Comparison of ENCODE assay signal across 17 cellular contexts in genomic region chr17:39213852-39214251, GRCh38. TPM values are rescaled to one million over a fixed set of nuclear protein-coding genes. Genes with fewer than 3 reads are reported as not detected.
A peak's percentile ranks its signal among the peaks of the same experiment; 100 is the strongest.
DNase-seq lines count a peak whose midpoint lies in the region; ATAC-seq, FAIRE-seq and TF ChIP-seq lines count a peak whose summit lies in the region.
"Had no signal": no experiment of that assay in that cellular context is flagged by ENCODE, and none has a peak within 500 bp of the region (broad histone marks: within the 10 kb centered on the region; RNA-seq: fewer than 3 reads in every experiment).

No MANE protein-coding gene starts in this region.

- no TSS peak for BruUV-seq in HepG2 (replicated peaks; lab: Mats Ljungman, UMichigan)

- intact Hi-C loops in HepG2 (cut with micrococcal nuclease; ENCODE audit: unreplicated experiment), result no loop called here

- H3K9ac ChIP-seq in HepG2 (ENCODE audit: insufficient read depth, low read depth, low read length), result no peak overlapping the region

- H3K4me1 ChIP-seq in A549 (peaks cover 30% of the 10 kb centered on the region), HepG2 (ENCODE audit: insufficient read depth, low read length) (no peaks in the 10 kb centered on the region)

- FAIRE-seq in A549 (lab: Jason Lieb, UNC) (no peak), HepG2 (lab: Jason Lieb, UNC) (no peak)

- H3K9me3 ChIP-seq in A549 (no peaks in the 10 kb centered on the region), HepG2 (ENCODE audit: low read length) (no peaks in the 10 kb centered on the region)

- ATAC-seq in A549, result peak; percentile 45 to 65; a peak in 5 of 6 replicates
- peak; percentile 50 for ATAC-seq in HepG2
- ATAC-seq: activated CD4-positive, alpha-beta T cell treated with anti-CD3 and anti-CD28 coated beads for 36 hours; activated T-cell treated with anti-CD3 and anti-CD28 coated beads, Interleukin-2, amount 50 U/mL, for 72 hours; stimulated activated naive CD8-positive, alpha-beta T cell treated with anti-CD3 and anti-CD28 coated beads, Interleukin-15, amount 100 ng/mL, for 72 hours had no signal

- no peak for TF ChIP-seq RAD21 in A549 (conservative IDR thresholded peaks at IDR 0.05 in 1 of 2, IDR thresholded peaks at IDR 0.05 in 1 of 2)
- TF ChIP-seq RAD21 in Ishikawa (IDR thresholded peaks at IDR 0.05; ENCODE audit: low read depth), result no peak
- TF ChIP-seq RAD21 in HepG2 (CRISPR knock-in tag; IDR thresholded peaks at IDR 0.05), result no peak

- no peak overlapping the region for H2AFZ ChIP-seq in HepG2 (ENCODE audit: low read length)

- CTCF ChIA-PET in A549 (lab: Yijun Ruan, JAX), result interaction anchor here (0.7 to 31.5 kb wide), 4 partner anchors 9 to 120 kb away, joined by 3 to 1140 read pairs (median 4); no protein-coding TSS in a partner anchor
- CTCF ChIA-PET in HepG2 (lab: Yijun Ruan, JAX; ENCODE audit: low intra/inter-chr PET ratio, low total read pairs), result no interaction called here

- WGBS in A549 (ENCODE audit: missing lambda C conversion rate), result 42% methylated on average over 8 of the region's 9 CpGs
- 24% methylated on average over 6 of the region's 9 CpGs for WGBS in HepG2 (ENCODE audit: low lambda C conversion rate)

- H4K20me1 ChIP-seq in HepG2 (ENCODE audit: insufficient read depth, low read length), result no peaks in the 10 kb centered on the region

- no peaks in the 10 kb centered on the region for H3K36me3 ChIP-seq in HepG2 (replicated peaks in 1 of 2; ENCODE audit: control insufficient read depth in 1 of 2, insufficient read depth in 2 of 2, low read length in 2 of 2)

- POLR2A ChIA-PET in A549 (lab: Yijun Ruan, JAX), result interaction anchor here (1.7 kb wide), 1 partner anchor 14 kb away, joined by 6 read pairs; the partner anchor contains the start of gene RPL19
- POLR2A ChIA-PET in HepG2 (lab: Yijun Ruan, JAX), result no interaction called here

- TF ChIP-seq EP300 in A549 (IDR thresholded peaks at IDR 0.05) (no peak), Ishikawa (IDR thresholded peaks at IDR 0.05; ENCODE audit: borderline replicate concordance) (no peak; the same call in 1 of the 2 replicates), HepG2 (IDR thresholded peaks at IDR 0.05; ENCODE audit: low read depth in 2 of 2, low read length in 2 of 2) (no peak), HepG2 (CRISPR knock-in tag; IDR thresholded peaks at IDR 0.05; ENCODE audit: borderline replicate concordance) (no peak)

- in situ Hi-C loops in HepG2 (cut with HindIII; ENCODE audit: extremely low pct_ligation_motif_present, low pct_unique_long_range_greater_than_20kb), result no loop called here

- H3K4me2 ChIP-seq in A549 (0 out of 3 replicates have a peak overlapping the region, but pooled peaks have one; percentile 21), HepG2 (ENCODE audit: low read depth, low read length) (no peak overlapping the region)

- DNase-seq in A549 (ENCODE audit: low read depth in 1 of 2, low spot score in 1 of 2) (peak; percentile 76), astrocyte of the hippocampus (ENCODE audit: low read depth, low spot score) (peak; percentile 69), HepG2 (ENCODE audit: low spot score) (no peak), NCI-H526 treated with DMSO at 0.1 percent for 48 hours (lab: John Stamatoyannopoulos, UW) (no peak), caudate nucleus (lab: John Stamatoyannopoulos, UW) (no peak), iPS-NIHi7 (ENCODE audit: extremely low spot score) (no peak)
- DNase-seq in activated CD4-positive, CD25-positive, alpha-beta regulatory T cell treated with anti-CD3 and anti-CD28 coated beads, Interleukin-2, amount 50 U/mL, for 72 hours, result no peak
- DNase-seq: activated CD4-positive, alpha-beta T cell treated with anti-CD3 and anti-CD28 coated beads for 36 hours; activated T-cell treated with anti-CD3 and anti-CD28 coated beads, Interleukin-2, amount 50 U/mL, for 72 hours; amygdala; mesenchymal stem cell; NCI-H1048; NCI-H2171; stimulated activated naive CD8-positive, alpha-beta T cell treated with anti-CD3 and anti-CD28 coated beads, Interleukin-15, amount 100 ng/mL, for 72 hours; T-helper 2 cell had no signal

- H3K4me3 ChIP-seq in A549 (no peak overlapping the region), HepG2 (replicated peaks in 1 of 3; ENCODE audit: insufficient read depth in 1 of 3, low read depth in 2 of 3, low read length in 3 of 3) (no peak overlapping the region)

- no peak for TF ChIP-seq POLR2A in A549 (IDR thresholded peaks at IDR 0.05; ENCODE audit: low read length)
- TF ChIP-seq POLR2A in HepG2 (IDR thresholded peaks at IDR 0.05; ENCODE audit: insufficient read depth in 1 of 2, low read depth in 2 of 2, low read length in 2 of 2), result no peak

- peaks cover 19 to 81% of the 10 kb centered on the region in 2 experiments for H3K27me3 ChIP-seq in HepG2 (ENCODE audit: control insufficient read depth in 1 of 2, insufficient read depth in 2 of 2, low read length in 2 of 2)

- H3K27ac ChIP-seq in A549 (peak overlapping the region; percentile 37 to 51; a peak in 2 of 6 replicates), HepG2 (ENCODE audit: extremely low read length, insufficient read depth, low read length) (no peak overlapping the region), caudate nucleus (ENCODE audit: low read depth, low read length) (no peak overlapping the region)

- TF ChIP-seq CTCF in A549 (IDR thresholded peaks at IDR 0.05) (no peak), HepG2 (CRISPR knock-in tag; IDR thresholded peaks at IDR 0.05) (no peak)

- no peaks in the 10 kb centered on the region for H3K79me2 ChIP-seq in HepG2 (ENCODE audit: insufficient read depth, low read length)

RNA-seq across cellular contexts. Expression of gene STAC2, which starts 11.9 kb away (rescaled TPM):
- polyA plus RNA-seq in A549 (2011; rRNA removed) (0.03 TPM in 2 replicates), A549 (2017; fragmentation: RNase III; extraction: RNeasy Plus Mini Kit Qiagen cat#74134 plus additional on column Dnase treatment) (0.16 to 0.29 TPM (median 0.26 TPM) in 3 replicates), HepG2 (2011; rRNA removed) (not detected in 2 replicates)
- 0.08 and 0.12 TPM in 2 replicates for polyA plus RNA-seq in A549 (2012; cell fraction: cytosol; rRNA removed)
- polyA plus RNA-seq in A549 (2012; cell fraction: nucleus; rRNA removed), result 0.10 TPM in 2 replicates
- 0.15 TPM in 1 of 2 replicates, not detected in the other for polyA minus RNA-seq in A549 (2011; rRNA and poly(A)+ RNA removed)
- total RNA-seq in HepG2 (2016; rRNA removed; fragmentation: Illumina TruSeq; extraction: Trizol), result not detected in 2 replicates
- not detected in 2 replicates for total RNA-seq in HepG2 (2016; cell fraction: cytosol; rRNA removed; fragmentation: Illumina TruSeq; extraction: Trizol; ENCODE audit: low read depth)
- total RNA-seq in HepG2 (2016; cell fraction: insoluble cytoplasmic fraction; rRNA removed; fragmentation: Illumina TruSeq; extraction: Trizol), result not detected in 2 replicates
- not detected in 2 replicates for total RNA-seq in HepG2 (2016; cell fraction: membrane; rRNA removed; fragmentation: Illumina TruSeq; extraction: Trizol)
- not detected in 2 replicates for total RNA-seq in HepG2 (2016; cell fraction: nucleus; rRNA removed; fragmentation: Illumina TruSeq; extraction: Trizol)
- polyA plus RNA-seq in HepG2 (2011; cell fraction: cytosol; rRNA removed), result not detected in 2 replicates
- not detected in 2 replicates for polyA plus RNA-seq in HepG2 (2011; cell fraction: nucleus; rRNA removed)
- not detected in 2 replicates for polyA plus RNA-seq in HepG2 (2012)
- polyA plus RNA-seq in HepG2 (2016; cell fraction: cytosol; fragmentation: Illumina TruSeq; extraction: Trizol; ENCODE audit: low read depth), result 0.02 TPM in 1 of 2 replicates, not detected in the other
- not detected in 2 replicates for polyA plus RNA-seq in HepG2 (2016; cell fraction: insoluble cytoplasmic fraction; fragmentation: Illumina TruSeq; extraction: Trizol; ENCODE audit: low read depth)
- not detected in 2 replicates for polyA plus RNA-seq in HepG2 (2016; cell fraction: membrane; fragmentation: Illumina TruSeq; extraction: Trizol; ENCODE audit: low read depth)
- not detected in 2 replicates for polyA plus RNA-seq in HepG2 (2016; cell fraction: nucleus; fragmentation: Illumina TruSeq; extraction: Trizol; ENCODE audit: insufficient read depth, low read depth)
- polyA minus RNA-seq in HepG2 (2011; rRNA and poly(A)+ RNA removed; ENCODE audit: low replicate concordance), result 0.37 TPM in 1 of 2 replicates, not detected in the other
- not detected in 2 replicates for polyA minus RNA-seq in HepG2 (2011; cell fraction: cytosol; rRNA and poly(A)+ RNA removed)
- not detected in 2 replicates for polyA minus RNA-seq in HepG2 (2011; cell fraction: nucleus; rRNA and poly(A)+ RNA removed)
- total RNA-seq: activated CD4-positive, alpha-beta T cell treated with anti-CD3 and anti-CD28 coated beads for 36 hours had no signal
- polyA plus RNA-seq: AG04450 had no signal

RNA-seq across cellular contexts. Expression of gene RPL19, which starts 13.8 kb away (rescaled TPM):
- polyA plus RNA-seq in A549 (2011; rRNA removed) (1,983 and 2,211 TPM in 2 replicates), A549 (2017; fragmentation: RNase III; extraction: RNeasy Plus Mini Kit Qiagen cat#74134 plus additional on column Dnase treatment) (2,724 to 2,918 TPM (median 2,862 TPM) in 3 replicates), HepG2 (2011; rRNA removed) (2,522 and 2,554 TPM in 2 replicates)
- polyA plus RNA-seq in A549 (2012; cell fraction: cytosol; rRNA removed), result 3,586 and 4,539 TPM in 2 replicates
- 1,789 and 1,975 TPM in 2 replicates for polyA plus RNA-seq in A549 (2012; cell fraction: nucleus; rRNA removed)
- 835 and 986 TPM in 2 replicates for polyA minus RNA-seq in A549 (2011; rRNA and poly(A)+ RNA removed)
- 2,768 and 3,257 TPM in 2 replicates for total RNA-seq in HepG2 (2016; rRNA removed; fragmentation: Illumina TruSeq; extraction: Trizol)
- 3,353 and 3,708 TPM in 2 replicates for total RNA-seq in HepG2 (2016; cell fraction: cytosol; rRNA removed; fragmentation: Illumina TruSeq; extraction: Trizol; ENCODE audit: low read depth)
- 2,694 and 3,334 TPM in 2 replicates for total RNA-seq in HepG2 (2016; cell fraction: insoluble cytoplasmic fraction; rRNA removed; fragmentation: Illumina TruSeq; extraction: Trizol)
- 5,175 and 5,294 TPM in 2 replicates for total RNA-seq in HepG2 (2016; cell fraction: membrane; rRNA removed; fragmentation: Illumina TruSeq; extraction: Trizol)
- 990 and 1,076 TPM in 2 replicates for total RNA-seq in HepG2 (2016; cell fraction: nucleus; rRNA removed; fragmentation: Illumina TruSeq; extraction: Trizol)
- 3,383 and 3,728 TPM in 2 replicates for polyA plus RNA-seq in HepG2 (2011; cell fraction: cytosol; rRNA removed)
- 768 and 1,029 TPM in 2 replicates for polyA plus RNA-seq in HepG2 (2011; cell fraction: nucleus; rRNA removed)
- 2,340 and 2,506 TPM in 2 replicates for polyA plus RNA-seq in HepG2 (2012)
- polyA plus RNA-seq in HepG2 (2016; cell fraction: cytosol; fragmentation: Illumina TruSeq; extraction: Trizol; ENCODE audit: low read depth), result 5,160 and 5,701 TPM in 2 replicates
- 4,287 and 4,430 TPM in 2 replicates for polyA plus RNA-seq in HepG2 (2016; cell fraction: insoluble cytoplasmic fraction; fragmentation: Illumina TruSeq; extraction: Trizol; ENCODE audit: low read depth)
- polyA plus RNA-seq in HepG2 (2016; cell fraction: membrane; fragmentation: Illumina TruSeq; extraction: Trizol; ENCODE audit: low read depth), result 6,675 and 6,831 TPM in 2 replicates
- polyA plus RNA-seq in HepG2 (2016; cell fraction: nucleus; fragmentation: Illumina TruSeq; extraction: Trizol; ENCODE audit: insufficient read depth, low read depth), result 2,116 and 2,174 TPM in 2 replicates
- 413 and 602 TPM in 2 replicates for polyA minus RNA-seq in HepG2 (2011; rRNA and poly(A)+ RNA removed; ENCODE audit: low replicate concordance)
- 764 and 846 TPM in 2 replicates for polyA minus RNA-seq in HepG2 (2011; cell fraction: cytosol; rRNA and poly(A)+ RNA removed)
- polyA minus RNA-seq in HepG2 (2011; cell fraction: nucleus; rRNA and poly(A)+ RNA removed), result 184 and 212 TPM in 2 replicates

RNA-seq across cellular contexts. Expression of gene CACNB1, which starts 16.4 kb away (rescaled TPM):
- 3.2 and 3.6 TPM in 2 replicates for polyA plus RNA-seq in A549 (2011; rRNA removed)
- polyA plus RNA-seq in A549 (2012; cell fraction: cytosol; rRNA removed), result 4.3 and 5.3 TPM in 2 replicates
- 17.6 and 19.6 TPM in 2 replicates for polyA plus RNA-seq in A549 (2012; cell fraction: nucleus; rRNA removed)
- 3.4 to 4.3 TPM (median 3.9 TPM) in 3 replicates for polyA plus RNA-seq in A549 (2017; fragmentation: RNase III; extraction: RNeasy Plus Mini Kit Qiagen cat#74134 plus additional on column Dnase treatment)
- 8.4 and 10.0 TPM in 2 replicates for polyA minus RNA-seq in A549 (2011; rRNA and poly(A)+ RNA removed)
- total RNA-seq in HepG2 (2016; rRNA removed; fragmentation: Illumina TruSeq; extraction: Trizol), result 0.60 and 0.75 TPM in 2 replicates
- total RNA-seq in HepG2 (2016; cell fraction: cytosol; rRNA removed; fragmentation: Illumina TruSeq; extraction: Trizol; ENCODE audit: low read depth), result 0.26 and 0.71 TPM in 2 replicates
- total RNA-seq in HepG2 (2016; cell fraction: insoluble cytoplasmic fraction; rRNA removed; fragmentation: Illumina TruSeq; extraction: Trizol), result 0.19 and 0.84 TPM in 2 replicates
- 0.34 and 0.48 TPM in 2 replicates for total RNA-seq in HepG2 (2016; cell fraction: membrane; rRNA removed; fragmentation: Illumina TruSeq; extraction: Trizol)
- total RNA-seq in HepG2 (2016; cell fraction: nucleus; rRNA removed; fragmentation: Illumina TruSeq; extraction: Trizol), result 1.8 TPM in 2 replicates
- polyA plus RNA-seq in HepG2 (2011; rRNA removed), result 1.5 and 2.9 TPM in 2 replicates
- polyA plus RNA-seq in HepG2 (2011; cell fraction: cytosol; rRNA removed), result 0.50 and 0.51 TPM in 2 replicates
- polyA plus RNA-seq in HepG2 (2011; cell fraction: nucleus; rRNA removed), result 8.4 and 12.2 TPM in 2 replicates
- 1.3 and 1.5 TPM in 2 replicates for polyA plus RNA-seq in HepG2 (2012)
- 0.28 and 0.34 TPM in 2 replicates for polyA plus RNA-seq in HepG2 (2016; cell fraction: cytosol; fragmentation: Illumina TruSeq; extraction: Trizol; ENCODE audit: low read depth)
- 0.47 and 0.96 TPM in 2 replicates for polyA plus RNA-seq in HepG2 (2016; cell fraction: insoluble cytoplasmic fraction; fragmentation: Illumina TruSeq; extraction: Trizol; ENCODE audit: low read depth)
- polyA plus RNA-seq in HepG2 (2016; cell fraction: membrane; fragmentation: Illumina TruSeq; extraction: Trizol; ENCODE audit: low read depth), result 0.38 and 0.40 TPM in 2 replicates
- 4.7 and 7.2 TPM in 2 replicates for polyA plus RNA-seq in HepG2 (2016; cell fraction: nucleus; fragmentation: Illumina TruSeq; extraction: Trizol; ENCODE audit: insufficient read depth, low read depth)
- polyA minus RNA-seq in HepG2 (2011; rRNA and poly(A)+ RNA removed; ENCODE audit: low replicate concordance), result 4.4 and 8.5 TPM in 2 replicates
- polyA minus RNA-seq in HepG2 (2011; cell fraction: cytosol; rRNA and poly(A)+ RNA removed), result 0.40 and 1.3 TPM in 2 replicates
- polyA minus RNA-seq in HepG2 (2011; cell fraction: nucleus; rRNA and poly(A)+ RNA removed), result 3.0 and 5.8 TPM in 2 replicates

RNA-seq across cellular contexts. Expression of gene ARL5C, which starts 47.9 kb away (rescaled TPM):
- not detected in 2 replicates for polyA plus RNA-seq in A549 (2011; rRNA removed)
- not detected in 2 replicates for polyA plus RNA-seq in A549 (2012; cell fraction: cytosol; rRNA removed)
- 0.01 TPM in 1 of 2 replicates, not detected in the other for polyA plus RNA-seq in A549 (2012; cell fraction: nucleus; rRNA removed)
- polyA plus RNA-seq in A549 (2017; fragmentation: RNase III; extraction: RNeasy Plus Mini Kit Qiagen cat#74134 plus additional on column Dnase treatment), result not detected in 3 replicates
- polyA minus RNA-seq in A549 (2011; rRNA and poly(A)+ RNA removed), result not detected in 2 replicates
- total RNA-seq in HepG2 (2016; rRNA removed; fragmentation: Illumina TruSeq; extraction: Trizol), result not detected in 2 replicates
- total RNA-seq in HepG2 (2016; cell fraction: cytosol; rRNA removed; fragmentation: Illumina TruSeq; extraction: Trizol; ENCODE audit: low read depth), result not detected in 2 replicates
- not detected in 2 replicates for total RNA-seq in HepG2 (2016; cell fraction: insoluble cytoplasmic fraction; rRNA removed; fragmentation: Illumina TruSeq; extraction: Trizol)
- total RNA-seq in HepG2 (2016; cell fraction: membrane; rRNA removed; fragmentation: Illumina TruSeq; extraction: Trizol), result not detected in 2 replicates
- not detected in 2 replicates for total RNA-seq in HepG2 (2016; cell fraction: nucleus; rRNA removed; fragmentation: Illumina TruSeq; extraction: Trizol)
- not detected in 2 replicates for polyA plus RNA-seq in HepG2 (2011; rRNA removed)
- not detected in 2 replicates for polyA plus RNA-seq in HepG2 (2011; cell fraction: cytosol; rRNA removed)
- not detected in 2 replicates for polyA plus RNA-seq in HepG2 (2011; cell fraction: nucleus; rRNA removed)
- not detected in 2 replicates for polyA plus RNA-seq in HepG2 (2012)
- polyA plus RNA-seq in HepG2 (2016; cell fraction: cytosol; fragmentation: Illumina TruSeq; extraction: Trizol; ENCODE audit: low read depth), result not detected in 2 replicates
- not detected in 2 replicates for polyA plus RNA-seq in HepG2 (2016; cell fraction: insoluble cytoplasmic fraction; fragmentation: Illumina TruSeq; extraction: Trizol; ENCODE audit: low read depth)
- polyA plus RNA-seq in HepG2 (2016; cell fraction: membrane; fragmentation: Illumina TruSeq; extraction: Trizol; ENCODE audit: low read depth), result not detected in 2 replicates
- polyA plus RNA-seq in HepG2 (2016; cell fraction: nucleus; fragmentation: Illumina TruSeq; extraction: Trizol; ENCODE audit: insufficient read depth, low read depth), result not detected in 2 replicates
- polyA minus RNA-seq in HepG2 (2011; rRNA and poly(A)+ RNA removed; ENCODE audit: low replicate concordance), result 0.09 TPM in 1 of 2 replicates, not detected in the other
- polyA minus RNA-seq in HepG2 (2011; cell fraction: cytosol; rRNA and poly(A)+ RNA removed), result not detected in 2 replicates
- not detected in 2 replicates for polyA minus RNA-seq in HepG2 (2011; cell fraction: nucleus; rRNA and poly(A)+ RNA removed)
- total RNA-seq: activated CD4-positive, alpha-beta T cell treated with anti-CD3 and anti-CD28 coated beads for 36 hours had no signal
- polyA plus RNA-seq: AG04450 had no signal

Comparison
In these comparisons a context has a peak if more than half of its experiments do, and no peak if none do; other contexts are left out.
1. DNase-seq: peak in A549 (2 of 2) and astrocyte of the hippocampus (single experiment); none in HepG2 (single experiment), NCI-H526 treated with DMSO at 0.1 percent for 48 hours (single experiment), caudate nucleus (0 of 61), activated CD4-positive, CD25-positive, alpha-beta regulatory T cell treated with anti-CD3 and anti-CD28 coated beads, Interleukin-2, amount 50 U/mL, for 72 hours (single experiment) and iPS-NIHi7 (single experiment).
2. H3K27ac ChIP-seq: peak in A549 (2 of 2); none in HepG2 (single experiment) and caudate nucleus (single experiment).
3. Of the 38 proteins assayed by ChIP-seq in both HepG2 and A549: peak only in HepG2: none; only in A549: MAX and USF2; in both: none; in neither: 35; mixed calls (peak in some experiments, not most) for 1.